In genomic region chr2:70300771-70301343, GRCh38 we compare ENCODE assay signal across 8 cellular contexts. TPM values are rescaled to one million over a fixed set of nuclear protein-coding genes. Genes with fewer than 3 reads are reported as not detected.
DNase-seq lines count a peak whose midpoint lies in the region; ATAC-seq and TF ChIP-seq lines count a peak whose summit lies in the region.

No MANE protein-coding gene starts in this region.

- H3K27ac ChIP-seq in OCI-LY3 (ENCODE audit: low read length) (peak overlapping the region; percentile 65), psoas muscle (peak overlapping the region; percentile 88)

- H3K4me1 ChIP-seq in OCI-LY3 (ENCODE audit: low read length) (peaks cover 7% of the 10 kb centered on the region), psoas muscle (peaks cover 7% of the 10 kb centered on the region)

- intact Hi-C loops in psoas muscle (cut with DNase I) = loop anchor here (5.0 kb wide), 2 partner anchors 316 to 389 kb away; no protein-coding TSS in a partner anchor
- intact Hi-C loops in left colon (cut with DNase I, micrococcal nuclease) = loop anchor here in 1 of 2 donors (10.0 kb wide), 1 partner anchor 314 kb away; no protein-coding TSS in a partner anchor

- DNase-seq in epithelial cell of proximal tubule (ENCODE audit: low read depth) = no peak
- no peak for DNase-seq in psoas muscle
- DNase-seq in left colon = no peak
- no peak for DNase-seq in activated gamma-delta T cell treated with Interleukin-2 at 50 U/mL for 16 hours

- H4K20me1 ChIP-seq in OCI-LY3 (ENCODE audit: insufficient read depth, low read length) = no peaks in the 10 kb centered on the region

- H3K9ac ChIP-seq in OCI-LY3 (ENCODE audit: low read length) = peak overlapping the region; percentile 93

- TF ChIP-seq CTCF in OCI-LY3 (IDR thresholded peaks at IDR 0.05; ENCODE audit: low read depth, low read length) (no peak), epithelial cell of proximal tubule (conservative IDR thresholded peaks at IDR 0.05; ENCODE audit: low read depth, low read length) (no peak), psoas muscle (IDR thresholded peaks at IDR 0.05) (no peak)

- H3K9me3 ChIP-seq in OCI-LY3 (ENCODE audit: insufficient read depth, low read length) = no peaks in the 10 kb centered on the region
- no peaks in the 10 kb centered on the region for H3K9me3 ChIP-seq in psoas muscle

- H3K27me3 ChIP-seq in OCI-LY3 (ENCODE audit: low read depth, low read length) (no peaks in the 10 kb centered on the region), psoas muscle (ENCODE audit: insufficient read depth in 3 of 3, low read length in 2 of 3) (no peaks in the 10 kb centered on the region)

- H3K36me3 ChIP-seq in OCI-LY3 (replicated peaks; ENCODE audit: low read depth, low read length) = peaks cover 15% of the 10 kb centered on the region
- H3K36me3 ChIP-seq in psoas muscle (ENCODE audit: insufficient read depth in 1 of 2, low read depth in 1 of 2) = peaks cover 3 to 49% of the 10 kb centered on the region in 2 donors

- H3K79me2 ChIP-seq in OCI-LY3 (ENCODE audit: low read length) = peaks cover 19% of the 10 kb centered on the region

- H3K4me3 ChIP-seq in OCI-LY3 (ENCODE audit: low read length) (peak overlapping the region; percentile 92), epithelial cell of proximal tubule (ENCODE audit: low read depth, low read length) (peak overlapping the region; percentile 95), psoas muscle (peak overlapping the region; percentile 100)

- H2AFZ ChIP-seq in OCI-LY3 (ENCODE audit: low read depth, low read length) = peak overlapping the region; percentile 65; the same call in 1 of the 2 replicates

- H3K4me2 ChIP-seq in OCI-LY3 (ENCODE audit: low read length) = peak overlapping the region; percentile 81

- peak; percentile 1 for ATAC-seq in GM19351 (IDR thresholded peaks at IDR 0.05; ENCODE audit: unreplicated experiment)
- peak in 2 of 4 donors; percentile 3 to 4 for ATAC-seq in psoas muscle
- ATAC-seq in left colon = no peak
- no peak for ATAC-seq in HG02870 (IDR thresholded peaks at IDR 0.05; ENCODE audit: unreplicated experiment)
- ATAC-seq in HG02588 (IDR thresholded peaks at IDR 0.05; ENCODE audit: unreplicated experiment) = no peak

- 24 to 36% (median 28%) methylated on average over 10 of the region's 10 CpGs for WGBS in psoas muscle, 3 donors

RNA-seq across cellular contexts. Expression of gene FAM136A, which starts 1.0 kb away (rescaled TPM):
- 55.7 and 90.1 TPM in 2 replicates for total RNA-seq in epithelial cell of proximal tubule
- 10 to 100 TPM; 14.1 to 28.0 (median 19.2) TPM for total RNA-seq in psoas muscle
- 10 to 100 TPM; 26.7 to 74.5 (median 52.1) TPM for polyA plus RNA-seq in psoas muscle
- 10 to 100 TPM; 37.4 to 55.5 TPM for total RNA-seq in left colon

RNA-seq across cellular contexts. Expression of gene SNRPG, which starts 7.3 kb away (rescaled TPM):
- 317 and 331 TPM in 2 replicates for total RNA-seq in epithelial cell of proximal tubule
- total RNA-seq in psoas muscle = 100 to 1,000 TPM in 3 of 4 donors, 10 to 100 TPM in 1; 61.9 to 155 (median 127) TPM
- 100 to 1,000 TPM; 160 to 252 (median 165) TPM for polyA plus RNA-seq in psoas muscle
- 10 to 100 TPM; 86.2 to 88.9 TPM for total RNA-seq in left colon

RNA-seq across cellular contexts. Expression of gene PCYOX1, which starts 42.9 kb away (rescaled TPM):
- total RNA-seq in epithelial cell of proximal tubule (22.0 and 26.1 TPM in 2 replicates), psoas muscle (10 to 100 TPM; 20.5 to 46.2 (median 32.1) TPM), left colon (10 to 100 TPM; 60.8 to 61.0 TPM)
- 10 to 100 TPM in 2 of 3 donors, 1 to 10 TPM in 1; 6.2 to 46.1 (median 11.9) TPM for polyA plus RNA-seq in psoas muscle

RNA-seq across cellular contexts. Expression of gene TIA1, which starts 52.4 kb away (rescaled TPM):
- total RNA-seq in epithelial cell of proximal tubule = 41.4 and 58.0 TPM in 2 replicates
- total RNA-seq in psoas muscle = 10 to 100 TPM; 24.7 to 38.1 (median 29.7) TPM
- 10 to 100 TPM; 17.4 to 26.1 (median 23.4) TPM for polyA plus RNA-seq in psoas muscle
- total RNA-seq in left colon = 10 to 100 TPM; 82.2 to 84.0 TPM
